Comparison of ENCODE assay signal across 17 cellular contexts in genomic region chr3:25339220-25339619, GRCh38.
"Had no signal": no experiment of that assay in that cellular context is flagged by ENCODE, and none has a peak within 500 bp of the region (broad histone marks: within the 10 kb centered on the region; RNA-seq: fewer than 3 reads in every experiment).

No MANE protein-coding gene starts in this region.

- H3K4me2 ChIP-seq: smooth muscle cell had no signal

- H3K27me3 ChIP-seq: pancreas, transverse colon had no signal

- H3K27me3 Mint-ChIP-seq: activated T-helper 17 cell treated with anti-CD3 and anti-CD28 coated beads, Interleukin-2, amount 50 U/mL, for 72 hours; memory B cell; T-cell had no signal

- H3K27ac ChIP-seq: left ventricle myocardium inferior, pancreas, transverse colon had no signal

- H3K4me3 ChIP-seq: left ventricle myocardium inferior, pancreas, smooth muscle cell, transverse colon had no signal

- ATAC-seq: activated CD8-positive, alpha-beta T cell treated with anti-CD3 and anti-CD28 coated beads, Interleukin-2, amount 10 ng/mL, durations not matched to agents 7 days and 5 days; activated T-helper 17 cell treated with anti-CD3 and anti-CD28 coated beads, Interleukin-2, amount 50 U/mL, for 72 hours; pancreas; T-cell; WTC11 had no signal

- H3K27ac Mint-ChIP-seq: activated CD8-positive, alpha-beta T cell treated with anti-CD3 and anti-CD28 coated beads, Interleukin-2, amount 10 ng/mL, durations not matched to agents 7 days and 5 days; activated naive CD4-positive, alpha-beta T cell treated with anti-CD3 and anti-CD28 coated beads for 36 hours; activated T-helper 17 cell treated with anti-CD3 and anti-CD28 coated beads, Interleukin-2, amount 50 U/mL, for 72 hours; memory B cell; T-cell; WTC11 had no signal

- H3K9me3 ChIP-seq: left ventricle myocardium inferior, pancreas, transverse colon had no signal

- H3K4me1 ChIP-seq: left ventricle myocardium inferior, pancreas, transverse colon had no signal

- FAIRE-seq: colon, islet of Langerhans, pancreas had no signal

- DNase-seq: activated CD4-positive, alpha-beta T cell treated with anti-CD3 and anti-CD28 coated beads for 48 hours; activated CD8-positive, alpha-beta T cell treated with anti-CD3 and anti-CD28 coated beads, Interleukin-2, amount 10 ng/mL, durations not matched to agents 7 days and 5 days; activated naive CD4-positive, alpha-beta T cell treated with anti-CD3 and anti-CD28 coated beads for 36 hours; foreskin melanocyte; left ventricle myocardium inferior; pancreas; retina; stimulated activated naive CD4-positive, alpha-beta T cell; substantia nigra; T-cell; transverse colon had no signal

- H3K36me3 ChIP-seq: left ventricle myocardium inferior, pancreas, transverse colon had no signal

- H3K4me3 Mint-ChIP-seq: activated CD8-positive, alpha-beta T cell treated with anti-CD3 and anti-CD28 coated beads, Interleukin-2, amount 10 ng/mL, durations not matched to agents 7 days and 5 days; activated naive CD4-positive, alpha-beta T cell treated with anti-CD3 and anti-CD28 coated beads for 36 hours; activated T-helper 17 cell treated with anti-CD3 and anti-CD28 coated beads, Interleukin-2, amount 50 U/mL, for 72 hours; memory B cell; T-cell; WTC11 had no signal

- H3K9me3 Mint-ChIP-seq: activated naive CD4-positive, alpha-beta T cell treated with anti-CD3 and anti-CD28 coated beads for 36 hours; T-cell had no signal

- H3K36me3 Mint-ChIP-seq: memory B cell, T-cell, WTC11 had no signal

- H3K4me1 Mint-ChIP-seq: activated T-helper 17 cell treated with anti-CD3 and anti-CD28 coated beads, Interleukin-2, amount 50 U/mL, for 72 hours; memory B cell; T-cell had no signal
